In genomic region chr19:45994456-45994988, GRCh38 we compare ENCODE assay signal across 8 cellular contexts. TPM values are rescaled to one million over a fixed set of nuclear protein-coding genes. Genes with fewer than 3 reads are reported as not detected.
DNase-seq lines count a peak whose midpoint lies in the region; ATAC-seq and TF ChIP-seq lines count a peak whose summit lies in the region.

No MANE protein-coding gene starts in this region.

- H3K9ac ChIP-seq in adipocyte (ENCODE audit: low read length) (peak overlapping the region; percentile 74), liver (ENCODE audit: low read depth in 1 of 2, low read length in 2 of 2) (peak overlapping the region; percentile 53 to 67)

- H3K4me1 ChIP-seq in adipocyte (ENCODE audit: control insufficient read depth, insufficient read depth, low read length) (peaks cover 19% of the 10 kb centered on the region), liver (ENCODE audit: control insufficient read depth in 4 of 4, insufficient read depth in 4 of 4, low read length in 3 of 4) (peaks cover 0 to 12% (median 8%) of the 10 kb centered on the region in 4 donors)

- H3K27me3 ChIP-seq in adipocyte (replicated peaks; ENCODE audit: control insufficient read depth, insufficient read depth, low read length) (no peaks in the 10 kb centered on the region), liver (ENCODE audit: control insufficient read depth in 4 of 4, insufficient read depth in 4 of 4, low read length in 3 of 4) (no peaks in the 10 kb centered on the region)

- DNase-seq in natural killer cell (no peak), adipocyte (ENCODE audit: low read depth) (no peak), superior temporal gyrus (ENCODE audit: extremely low spot score) (no peak), SK-N-DZ (ENCODE audit: low spot score) (no peak)
- DNase-seq in natural killer cell treated with Interleukin-12 subunit alpha and Interleukin-12 subunit beta and Interleukin-15 and Interleukin-18, amount 100 ng/mL, for 72 hours (ENCODE audit: low spot score): no peak

- H3K27me3 Mint-ChIP-seq in natural killer cell (ENCODE audit: low read depth in 2 of 2): peaks cover 18 to 20% of the 10 kb centered on the region in 2 donors
- peaks cover 12 to 23% of the 10 kb centered on the region in 2 donors for H3K27me3 Mint-ChIP-seq in natural killer cell treated with Interleukin-12 subunit alpha and Interleukin-12 subunit beta and Interleukin-15 and Interleukin-18, amount 100 ng/mL, for 72 hours

- H3K36me3 Mint-ChIP-seq in natural killer cell: no peaks in the 10 kb centered on the region
- H3K36me3 Mint-ChIP-seq in natural killer cell treated with Interleukin-12 subunit alpha and Interleukin-12 subunit beta and Interleukin-15 and Interleukin-18, amount 100 ng/mL, for 72 hours: peaks cover 5% of the 10 kb centered on the region

- H3K4me3 ChIP-seq in adipocyte (ENCODE audit: low read length) (peak overlapping the region; percentile 82), liver (ENCODE audit: low read depth in 1 of 3, low read length in 3 of 3) (peak overlapping the region; percentile 61 to 83 (median 77))

- TF ChIP-seq RAD21 in liver (IDR thresholded peaks at IDR 0.05): no peak

- no peak overlapping the region for H3K4me3 Mint-ChIP-seq in natural killer cell
- H3K4me3 Mint-ChIP-seq in natural killer cell treated with Interleukin-12 subunit alpha and Interleukin-12 subunit beta and Interleukin-15 and Interleukin-18, amount 100 ng/mL, for 72 hours: no peak overlapping the region

- intact Hi-C loops in natural killer cell (cut with micrococcal nuclease): no loop called here

- peaks cover 11% of the 10 kb centered on the region in 2 donors for H3K4me1 Mint-ChIP-seq in natural killer cell
- peaks cover 12 to 24% of the 10 kb centered on the region in 2 donors for H3K4me1 Mint-ChIP-seq in natural killer cell treated with Interleukin-12 subunit alpha and Interleukin-12 subunit beta and Interleukin-15 and Interleukin-18, amount 100 ng/mL, for 72 hours (ENCODE audit: low read depth in 2 of 2)

- ATAC-seq in natural killer cell (peak in 2 of 3 donors; percentile 0), HG03442 (IDR thresholded peaks at IDR 0.05; ENCODE audit: unreplicated experiment) (no peak), GM21619 (IDR thresholded peaks at IDR 0.05; ENCODE audit: unreplicated experiment) (no peak)
- ATAC-seq in natural killer cell treated with Interleukin-12 subunit alpha and Interleukin-12 subunit beta and Interleukin-15 and Interleukin-18, amount 100 ng/mL, for 72 hours: no peak

- TF ChIP-seq CTCF in natural killer cell (IDR thresholded peaks at IDR 0.05) (no peak), liver (IDR thresholded peaks at IDR 0.05; ENCODE audit: low read depth, low read length, missing input control) (no peak)

- no peak overlapping the region for H3K27ac ChIP-seq in liver (ENCODE audit: low read depth in 1 of 2, low read length in 2 of 2)

- no peak overlapping the region for H3K27ac Mint-ChIP-seq in natural killer cell
- no peak overlapping the region for H3K27ac Mint-ChIP-seq in natural killer cell treated with Interleukin-12 subunit alpha and Interleukin-12 subunit beta and Interleukin-15 and Interleukin-18, amount 100 ng/mL, for 72 hours

- H3K9me3 Mint-ChIP-seq in natural killer cell: no peaks in the 10 kb centered on the region
- H3K9me3 Mint-ChIP-seq in natural killer cell treated with Interleukin-12 subunit alpha and Interleukin-12 subunit beta and Interleukin-15 and Interleukin-18, amount 100 ng/mL, for 72 hours: no peaks in the 10 kb centered on the region

- 4% methylated on average over 8 of the region's 8 CpGs for WGBS in liver

- no peaks in the 10 kb centered on the region for H3K9me3 ChIP-seq in adipocyte (ENCODE audit: control insufficient read depth, low read length)
- no peaks in the 10 kb centered on the region for H3K9me3 ChIP-seq in liver (ENCODE audit: control insufficient read depth in 4 of 4, low read length in 3 of 4)

- H3K36me3 ChIP-seq in adipocyte (ENCODE audit: control insufficient read depth, insufficient read depth, low read length, severe bottlenecking): no peaks in the 10 kb centered on the region
- H3K36me3 ChIP-seq in liver (ENCODE audit: control insufficient read depth in 4 of 4, insufficient read depth in 3 of 4, low read depth in 1 of 4, low read length in 3 of 4): no peaks in the 10 kb centered on the region

TF ChIP-seq in liver, 16 proteins besides CTCF, POLR2A, EP300 and RAD21 (continues in another document):
- TF ChIP-seq, protein P1, sequence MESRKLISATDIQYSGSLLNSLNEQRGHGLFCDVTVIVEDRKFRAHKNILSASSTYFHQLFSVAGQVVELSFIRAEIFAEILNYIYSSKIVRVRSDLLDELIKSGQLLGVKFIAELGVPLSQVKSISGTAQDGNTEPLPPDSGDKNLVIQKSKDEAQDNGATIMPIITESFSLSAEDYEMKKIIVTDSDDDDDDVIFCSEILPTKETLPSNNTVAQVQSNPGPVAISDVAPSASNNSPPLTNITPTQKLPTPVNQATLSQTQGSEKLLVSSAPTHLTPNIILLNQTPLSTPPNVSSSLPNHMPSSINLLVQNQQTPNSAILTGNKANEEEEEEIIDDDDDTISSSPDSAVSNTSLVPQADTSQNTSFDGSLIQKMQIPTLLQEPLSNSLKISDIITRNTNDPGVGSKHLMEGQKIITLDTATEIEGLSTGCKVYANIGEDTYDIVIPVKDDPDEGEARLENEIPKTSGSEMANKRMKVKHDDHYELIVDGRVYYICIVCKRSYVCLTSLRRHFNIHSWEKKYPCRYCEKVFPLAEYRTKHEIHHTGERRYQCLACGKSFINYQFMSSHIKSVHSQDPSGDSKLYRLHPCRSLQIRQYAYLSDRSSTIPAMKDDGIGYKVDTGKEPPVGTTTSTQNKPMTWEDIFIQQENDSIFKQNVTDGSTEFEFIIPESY (IDR thresholded peaks at IDR 0.05): no peak
- TF ChIP-seq TAF1 (conservative IDR thresholded peaks at IDR 0.05): no peak
- TF ChIP-seq FOXA2 (IDR thresholded peaks at IDR 0.05): no peak
- no peak for TF ChIP-seq FOXA1 (IDR thresholded peaks at IDR 0.05)
- TF ChIP-seq HNF4A (conservative IDR thresholded peaks at IDR 0.05): no peak
- TF ChIP-seq MAX (IDR thresholded peaks at IDR 0.05): no peak
- TF ChIP-seq HNF4G (IDR thresholded peaks at IDR 0.05): no peak
- TF ChIP-seq GABPA (IDR thresholded peaks at IDR 0.05 in 1 of 2, conservative IDR thresholded peaks at IDR 0.05 in 1 of 2): no peak
- TF ChIP-seq SP1 (IDR thresholded peaks at IDR 0.05): no peak
- TF ChIP-seq RXRA (IDR thresholded peaks at IDR 0.05): no peak
- no peak for TF ChIP-seq EGR1 (IDR thresholded peaks at IDR 0.05; ENCODE audit: low read depth in 2 of 2)
- TF ChIP-seq ATF3 (IDR thresholded peaks at IDR 0.05): no peak
- TF ChIP-seq NR2F2 (IDR thresholded peaks at IDR 0.05): no peak
- TF ChIP-seq YY1 (IDR thresholded peaks at IDR 0.05): no peak
- TF ChIP-seq JUND (IDR thresholded peaks at IDR 0.05): no peak

RNA-seq across cellular contexts. Expression of gene CCDC61, which starts 0.7 kb away (rescaled TPM):
- total RNA-seq in natural killer cell: 10 to 100 TPM; 10.6 to 16.9 (median 14.6) TPM
- total RNA-seq in natural killer cell treated with Interleukin-12 subunit alpha and Interleukin-12 subunit beta and Interleukin-15 and Interleukin-18, amount 100 ng/mL, for 72 hours: 10 to 100 TPM; 21.4 to 26.7 TPM
- 1 to 10 TPM; 2.6 to 3.1 TPM for total RNA-seq in liver
- 1 to 10 TPM; 1.7 to 6.3 TPM for polyA plus RNA-seq in liver
- 4.8 and 7.0 TPM in 2 replicates for polyA plus RNA-seq in SK-N-DZ (2014; cell fraction: cytosol; rRNA removed)
- 17.0 and 17.9 TPM in 2 replicates for polyA plus RNA-seq in SK-N-DZ (2014; cell fraction: nucleus; rRNA removed)

RNA-seq across cellular contexts. Expression of gene NOVA2, which starts 20.9 kb away (rescaled TPM):
- total RNA-seq in natural killer cell: not detected
- not detected for total RNA-seq in natural killer cell treated with Interleukin-12 subunit alpha and Interleukin-12 subunit beta and Interleukin-15 and Interleukin-18, amount 100 ng/mL, for 72 hours
- total RNA-seq in liver: 1 to 10 TPM in 1 of 2 donors, under 1 TPM in 1; 0.47 to 1.6 TPM
- polyA plus RNA-seq in liver: under 1 TPM; 0.31 to 0.37 TPM
- 2.9 and 3.0 TPM in 2 replicates for polyA plus RNA-seq in SK-N-DZ (2014; cell fraction: cytosol; rRNA removed)
- 1.1 and 3.3 TPM in 2 replicates for polyA plus RNA-seq in SK-N-DZ (2014; cell fraction: nucleus; rRNA removed)

RNA-seq across cellular contexts. Expression of gene PGLYRP1, which starts 28.3 kb away (rescaled TPM):
- under 1 TPM in 1 of 3 donors, not detected in 2; 0.55 TPM for total RNA-seq in natural killer cell
- not detected for total RNA-seq in natural killer cell treated with Interleukin-12 subunit alpha and Interleukin-12 subunit beta and Interleukin-15 and Interleukin-18, amount 100 ng/mL, for 72 hours
- total RNA-seq in liver: 10 to 100 TPM in 1 of 2 donors, under 1 TPM in 1; 0.25 to 13.9 TPM
- polyA plus RNA-seq in liver: 1 to 10 TPM in 1 of 2 donors, under 1 TPM in 1; 0.31 to 1.2 TPM
- polyA plus RNA-seq in SK-N-DZ (2014; cell fraction: cytosol; rRNA removed): not detected in 2 replicates
- not detected in 2 replicates for polyA plus RNA-seq in SK-N-DZ (2014; cell fraction: nucleus; rRNA removed)

RNA-seq across cellular contexts. Expression of gene IGFL4, which starts 46.3 kb away (rescaled TPM):
- not detected for total RNA-seq in natural killer cell
- not detected for total RNA-seq in natural killer cell treated with Interleukin-12 subunit alpha and Interleukin-12 subunit beta and Interleukin-15 and Interleukin-18, amount 100 ng/mL, for 72 hours
- total RNA-seq in liver: not detected
- polyA plus RNA-seq in liver: not detected
- polyA plus RNA-seq in SK-N-DZ (2014; cell fraction: cytosol; rRNA removed): not detected in 2 replicates
- polyA plus RNA-seq in SK-N-DZ (2014; cell fraction: nucleus; rRNA removed): 0.07 TPM in 1 of 2 replicates, not detected in the other

Comparison
In these comparisons a context has a peak if more than half of its experiments do, and no peak if none do; other contexts are left out.
1. ATAC-seq: peak in natural killer cell (2 of 3); none in natural killer cell treated with Interleukin-12 subunit alpha and Interleukin-12 subunit beta and Interleukin-15 and Interleukin-18, amount 100 ng/mL, for 72 hours (0 of 2), HG03442 (single experiment) and GM21619 (single experiment).